7 cellular contexts compared by ENCODE assay signal in genomic region chr10:61901829-61902447, GRCh38. TPM values are rescaled to one million over a fixed set of nuclear protein-coding genes. Genes with fewer than 3 reads are reported as not detected.
A peak's percentile ranks its signal among the peaks of the same experiment; 100 is the strongest.
DNase-seq lines count a peak whose midpoint lies in the region; ATAC-seq and TF ChIP-seq lines count a peak whose summit lies in the region.

No MANE protein-coding gene starts in this region.

- no peak overlapping the region for H2AFZ ChIP-seq in mesenchymal stem cell (ENCODE audit: low read depth, low read length)

- H3K9me3 ChIP-seq in NT2/D1 (ENCODE audit: insufficient read depth, low read length) (no peaks in the 10 kb centered on the region), mesenchymal stem cell (ENCODE audit: control insufficient read depth, low read length) (no peaks in the 10 kb centered on the region)

- peak overlapping the region; percentile 14 for H2AK5ac ChIP-seq in mesenchymal stem cell (ENCODE audit: low read length, severe bottlenecking)

- peak overlapping the region; percentile 45 for H3K4me2 ChIP-seq in mesenchymal stem cell (ENCODE audit: low read length, poor library complexity, severe bottlenecking)

- no peak for ATAC-seq in HG03521 (IDR thresholded peaks at IDR 0.05; ENCODE audit: unreplicated experiment)

- no peak overlapping the region for H3K14ac ChIP-seq in mesenchymal stem cell (ENCODE audit: low read length in 2 of 2)

- H2BK120ac ChIP-seq in mesenchymal stem cell (ENCODE audit: low read depth, low read length) = peak overlapping the region; percentile 67

- no peak overlapping the region for H2BK15ac ChIP-seq in mesenchymal stem cell (ENCODE audit: low read depth, poor library complexity, severe bottlenecking)

- H3K9ac ChIP-seq in NT2/D1 (ENCODE audit: insufficient read length, low read depth) (no peak overlapping the region), mesenchymal stem cell (ENCODE audit: low read length) (peak overlapping the region; percentile 100)

- WGBS in mesenchymal stem cell = under 1% methylated on average over 13 of the region's 14 CpGs
- under 1% methylated on average over 14 of the region's 14 CpGs for WGBS in urinary bladder

- peaks cover 33% of the 10 kb centered on the region for H3K27me3 ChIP-seq in NT2/D1 (ENCODE audit: insufficient read depth, insufficient read length)
- no peaks in the 10 kb centered on the region for H3K27me3 ChIP-seq in mesenchymal stem cell (ENCODE audit: control insufficient read depth in 1 of 2, insufficient read depth in 1 of 2, low read length in 2 of 2)

- H3K4me1 ChIP-seq in NT2/D1 (ENCODE audit: insufficient read depth, insufficient read length) (no peaks in the 10 kb centered on the region), mesenchymal stem cell (ENCODE audit: control insufficient read depth, insufficient read depth, low read depth, low read length) (peaks cover 5% of the 10 kb centered on the region), urinary bladder (ENCODE audit: insufficient read depth) (no peaks in the 10 kb centered on the region)

- peak overlapping the region; percentile 91 for H2BK5ac ChIP-seq in mesenchymal stem cell (ENCODE audit: low read depth, low read length, poor library complexity, severe bottlenecking)

- TF ChIP-seq POLR2A in GM18526 (IDR thresholded peaks at IDR 0.05; ENCODE audit: extremely low read depth, insufficient read length) = peak; percentile 1

- no peak overlapping the region for H2BK12ac ChIP-seq in mesenchymal stem cell (ENCODE audit: low read length in 2 of 2)

- peak overlapping the region; percentile 32 for H4K8ac ChIP-seq in mesenchymal stem cell (ENCODE audit: low read length)

- peak overlapping the region in 1 of 2 experiments; percentile 63 for H3K18ac ChIP-seq in mesenchymal stem cell (ENCODE audit: low read depth in 1 of 2, low read length in 2 of 2)

- H3K27ac ChIP-seq in mesenchymal stem cell (ENCODE audit: low read length, poor library complexity, severe bottlenecking) (peak overlapping the region; percentile 93), urinary bladder (ENCODE audit: low read depth) (peak overlapping the region; percentile 97)

- no peak for DNase-seq in NT2/D1 (ENCODE audit: low read depth, low spot score)
- peak; percentile 31 for DNase-seq in dedifferentiated amniotic fluid mesenchymal stem cell (ENCODE audit: extremely low spot score)
- peak; percentile 65 for DNase-seq in mesenchymal stem cell
- no peak for DNase-seq in amniotic stem cell (lab: John Stamatoyannopoulos, UW)

- H3K4ac ChIP-seq in mesenchymal stem cell (ENCODE audit: low read depth in 1 of 2, low read length in 2 of 2) = peak overlapping the region in 1 of 2 experiments; percentile 83

- H3K79me1 ChIP-seq in mesenchymal stem cell (replicated peaks; ENCODE audit: low read length, poor library complexity, severe bottlenecking) = no peaks in the 10 kb centered on the region

- peak overlapping the region; percentile 38 for H3K4me3 ChIP-seq in NT2/D1 (ENCODE audit: insufficient read length, low read depth)
- H3K4me3 ChIP-seq in mesenchymal stem cell (ENCODE audit: insufficient read depth in 1 of 2, low read depth in 1 of 2, low read length in 2 of 2) = peak overlapping the region; percentile 55 to 91
- peak overlapping the region; percentile 89 for H3K4me3 ChIP-seq in urinary bladder (ENCODE audit: low read depth, low read length)

- H3K36me3 ChIP-seq in NT2/D1 (ENCODE audit: insufficient read depth, insufficient read length, low read length) (no peaks in the 10 kb centered on the region), mesenchymal stem cell (ENCODE audit: control insufficient read depth in 1 of 2, insufficient read depth in 2 of 2, low read depth in 1 of 2, low read length in 2 of 2) (no peaks in the 10 kb centered on the region), urinary bladder (ENCODE audit: insufficient read depth) (no peaks in the 10 kb centered on the region)

- H4K91ac ChIP-seq in mesenchymal stem cell (ENCODE audit: low read length) = no peak overlapping the region

- no peak overlapping the region for H3K23ac ChIP-seq in mesenchymal stem cell (ENCODE audit: low read length in 2 of 2)

RNA-seq across cellular contexts. Expression of gene ARID5B, which starts 0.4 kb away (rescaled TPM):
- 61.5 TPM for polyA plus RNA-seq in mesenchymal stem cell (2013, experiment 1 of 2)
- polyA plus RNA-seq in mesenchymal stem cell (2013, experiment 2 of 2) = 57.0 TPM
- 52.5 TPM for total RNA-seq in urinary bladder
- polyA plus RNA-seq in urinary bladder = 23.5 TPM

Comparison
In these comparisons a context has a peak if more than half of its experiments do, and no peak if none do; other contexts are left out.
1. DNase-seq: peak in dedifferentiated amniotic fluid mesenchymal stem cell (single experiment) and mesenchymal stem cell (single experiment); none in NT2/D1 (single experiment) and amniotic stem cell (single experiment).
2. H3K4me3 ChIP-seq: peak in every context shown above with its lines; median percentile 89 in urinary bladder; 73 in mesenchymal stem cell; 38 in NT2/D1.